Comparison of ENCODE assay signal across 13 cellular contexts in the genomic region with DNA sequence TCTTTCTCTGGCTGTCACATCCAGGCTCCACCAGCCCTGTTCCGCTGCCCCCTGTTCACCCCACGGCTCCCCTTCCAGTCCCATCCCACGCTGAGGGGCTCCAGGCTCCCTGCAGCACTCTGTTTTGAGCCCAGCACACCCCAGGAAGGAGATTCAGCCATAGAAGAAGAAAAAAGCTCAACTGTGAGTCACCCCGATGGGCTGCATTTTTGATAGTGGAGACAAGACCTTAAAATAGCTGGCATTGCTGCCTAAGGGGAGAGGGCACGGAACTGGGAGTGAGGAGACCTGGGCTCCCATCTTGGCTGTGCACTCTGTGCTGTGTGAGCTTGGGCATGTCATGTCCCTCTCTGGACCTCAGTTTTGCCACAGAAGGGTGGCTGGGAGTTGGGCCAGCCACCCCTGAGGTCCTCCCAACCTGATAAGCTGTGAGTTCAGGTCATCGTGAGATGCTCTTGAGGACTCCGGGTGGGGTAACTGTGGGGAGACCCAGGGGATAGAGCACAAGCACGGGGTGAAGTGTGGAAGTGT. TPM values are rescaled to one million over a fixed set of nuclear protein-coding genes. Genes with fewer than 3 reads are reported as not detected.
DNase-seq lines count a peak whose midpoint lies in the region; ATAC-seq and TF ChIP-seq lines count a peak whose summit lies in the region.
"Had no signal": no experiment of that assay in that cellular context is flagged by ENCODE, and none has a peak within 500 bp of the region (broad histone marks: within the 10 kb centered on the region; RNA-seq: fewer than 3 reads in every experiment).

No MANE protein-coding gene starts in this region.

- TF ChIP-seq CTCF in lung (IDR thresholded peaks at IDR 0.05; ENCODE audit: control extremely low read depth, extremely low read depth) (no peak), type B pancreatic cell (conservative IDR thresholded peaks at IDR 0.05) (no peak)

- peak overlapping the region; percentile 60 for H3K27ac ChIP-seq in cingulate gyrus (ENCODE audit: low read depth, low read length)
- H3K27ac ChIP-seq in lung (ENCODE audit: low read depth in 1 of 2, low read length in 1 of 2), result peak overlapping the region; percentile 42 to 85

- no peaks in the 10 kb centered on the region for H3K36me3 Mint-ChIP-seq in type B pancreatic cell
- H3K36me3 Mint-ChIP-seq: CD4-positive, alpha-beta memory T cell had no signal

- no peaks in the 10 kb centered on the region for H3K27me3 Mint-ChIP-seq in type B pancreatic cell
- H3K27me3 Mint-ChIP-seq: activated CD4-positive, alpha-beta memory T cell treated with anti-CD3 and anti-CD28 coated beads, Interleukin-2, amount 10 ng/mL, durations not matched to agents 7 days and 5 days; CD4-positive, alpha-beta memory T cell had no signal

- H3K36me3 ChIP-seq in lung (ENCODE audit: control insufficient read depth in 2 of 2, insufficient read depth in 2 of 2, low read length in 2 of 2), result no peaks in the 10 kb centered on the region

- WGBS in lung, 2 donors, result 57 to 61% methylated on average over 8 of the region's 8 CpGs

- no peaks in the 10 kb centered on the region for H3K9me3 ChIP-seq in lung (ENCODE audit: control insufficient read depth in 2 of 2, insufficient read depth in 1 of 2, low read length in 1 of 2)

- intact Hi-C loops in sciatic nerve (cut with DNase I), result no loop called here

- no peak overlapping the region for H3K4me3 Mint-ChIP-seq in type B pancreatic cell
- H3K4me3 Mint-ChIP-seq: activated CD4-positive, alpha-beta memory T cell treated with anti-CD3 and anti-CD28 coated beads, Interleukin-2, amount 10 ng/mL, durations not matched to agents 7 days and 5 days; CD4-positive, alpha-beta memory T cell had no signal

- peak overlapping the region; percentile 59 for H3K27ac Mint-ChIP-seq in type B pancreatic cell
- H3K27ac Mint-ChIP-seq: activated CD4-positive, alpha-beta memory T cell treated with anti-CD3 and anti-CD28 coated beads, Interleukin-2, amount 10 ng/mL, durations not matched to agents 7 days and 5 days had no signal

- peaks cover 17% of the 10 kb centered on the region for H3K4me1 Mint-ChIP-seq in type B pancreatic cell (ENCODE audit: unreplicated experiment)
- H3K4me1 Mint-ChIP-seq: activated CD4-positive, alpha-beta memory T cell treated with anti-CD3 and anti-CD28 coated beads, Interleukin-2, amount 10 ng/mL, durations not matched to agents 7 days and 5 days; CD4-positive, alpha-beta memory T cell had no signal

- H3K27me3 ChIP-seq in lung (ENCODE audit: control insufficient read depth, insufficient read depth), result no peaks in the 10 kb centered on the region

- H3K9me3 Mint-ChIP-seq in type B pancreatic cell, result no peaks in the 10 kb centered on the region
- H3K9me3 Mint-ChIP-seq: activated CD4-positive, alpha-beta memory T cell treated with anti-CD3 and anti-CD28 coated beads, Interleukin-2, amount 10 ng/mL, durations not matched to agents 7 days and 5 days; CD4-positive, alpha-beta memory T cell had no signal

- peaks cover 4 to 7% of the 10 kb centered on the region in 2 donors for H3K4me1 ChIP-seq in lung (ENCODE audit: control insufficient read depth in 2 of 2, insufficient read depth in 2 of 2, low read length in 2 of 2)

- no peak for ATAC-seq in lung (ENCODE audit: insufficient read depth, low FRiP score)
- no peak for ATAC-seq in sciatic nerve

- DNase-seq in M059J (ENCODE audit: low read depth), result peak; percentile 63
- no peak for DNase-seq in lung (ENCODE audit: low spot score)
- no peak for DNase-seq in type B pancreatic cell (ENCODE audit: extremely low spot score, unreplicated experiment)
- DNase-seq in DMS153 treated with DMSO at 0.1 percent for 48 hours (lab: John Stamatoyannopoulos, UW; ENCODE audit: unreplicated experiment), result no peak
- DNase-seq in occipital lobe (lab: John Stamatoyannopoulos, UW), result no peak
- no peak for DNase-seq in sciatic nerve (ENCODE audit: low spot score)
- DNase-seq: activated CD4-positive, alpha-beta memory T cell treated with anti-CD3 and anti-CD28 coated beads, Interleukin-2, amount 10 ng/mL, durations not matched to agents 7 days and 5 days; activated naive CD4-positive, alpha-beta T cell treated with Interleukin-2 at 50 U/mL for 16 hours; CD4-positive, alpha-beta memory T cell; retina; T1000 had no signal

- no peak overlapping the region for H3K4me3 ChIP-seq in lung

RNA-seq across cellular contexts. Expression of a gene that starts 57.2 kb away (rescaled TPM):
- total RNA-seq in M059J (2014; rRNA removed; shearing (Covaris generic)), result 8.0 and 12.7 TPM in 2 replicates
- 10 to 100 TPM; 62.3 to 67.9 TPM for total RNA-seq in lung
- 10 to 100 TPM; 24.2 to 56.0 TPM for polyA plus RNA-seq in lung
- 27.0 and 31.7 TPM in 2 replicates for total RNA-seq in type B pancreatic cell (ENCODE audit: low replicate concordance)
- total RNA-seq in occipital lobe, result 1.9 TPM
- 62.4 TPM for total RNA-seq in sciatic nerve
- total RNA-seq: MCF 10A had no signal
- polyA plus RNA-seq: CD4-positive, alpha-beta memory T cell had no signal
